In the genomic region with DNA sequence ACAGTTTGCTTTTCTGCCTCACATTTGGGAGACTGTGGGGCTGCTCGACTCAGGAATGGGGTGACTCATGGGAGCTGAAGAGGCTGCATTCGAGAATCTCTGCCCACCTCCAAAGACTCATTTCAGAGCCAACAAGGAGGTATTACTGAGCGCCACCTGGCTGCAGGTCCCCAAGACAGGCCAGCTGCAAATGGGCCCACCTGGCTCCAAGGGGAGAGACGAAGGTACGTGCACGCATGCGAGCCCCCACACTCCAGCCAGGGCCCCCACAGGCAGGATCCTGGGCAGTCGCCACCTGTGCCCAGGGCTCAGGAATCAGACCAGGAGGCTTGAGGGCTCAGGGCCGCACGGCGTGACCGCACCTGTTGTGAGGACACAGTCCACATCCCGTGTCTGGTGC, we compare ENCODE assay signal across 26 cellular contexts. TPM values are rescaled to one million over a fixed set of nuclear protein-coding genes. Genes with fewer than 3 reads are reported as not detected.
DNase-seq lines count a peak whose midpoint lies in the region; ATAC-seq, FAIRE-seq and TF ChIP-seq lines count a peak whose summit lies in the region.
"Had no signal": no experiment of that assay in that cellular context is flagged by ENCODE, and none has a peak within 500 bp of the region (broad histone marks: within the 10 kb centered on the region; RNA-seq: fewer than 3 reads in every experiment).

No MANE protein-coding gene starts in this region.

- CTCF ChIA-PET in HepG2 (lab: Yijun Ruan, JAX; ENCODE audit: low intra/inter-chr PET ratio, low total read pairs), result interaction anchor here (2.7 kb wide), 1 partner anchor 21 kb away, joined by 19 read pairs; no protein-coding TSS in a partner anchor

- H3K4me3 Mint-ChIP-seq in endodermal cell, result no peak overlapping the region
- H3K4me3 Mint-ChIP-seq: activated B cell treated with CpG ODN at 0.5 μM for 24 hours; activated naive CD8-positive, alpha-beta T cell; activated T-cell treated with anti-CD3 and anti-CD28 coated beads, Interleukin-2, amount 50 U/mL, for 72 hours; memory B cell had no signal

- peaks cover 23% of the 10 kb centered on the region for H3K36me3 Mint-ChIP-seq in endodermal cell (ENCODE audit: low read depth)
- H3K36me3 Mint-ChIP-seq: activated naive CD8-positive, alpha-beta T cell had no signal

- H3K36me3 ChIP-seq in HepG2 (replicated peaks in 1 of 2; ENCODE audit: control insufficient read depth in 1 of 2, insufficient read depth in 2 of 2, low read length in 2 of 2) (peaks cover 3 to 25% of the 10 kb centered on the region in 2 experiments; a peak in 2 of 5 replicates), right lobe of liver (peaks cover 0 to 34% (median 3%) of the 10 kb centered on the region in 4 donors), endodermal cell (ENCODE audit: control insufficient read depth, insufficient read depth, low read length) (peaks cover 32% of the 10 kb centered on the region)

- in situ Hi-C loops in HepG2 (cut with HindIII; ENCODE audit: extremely low pct_ligation_motif_present, low pct_unique_long_range_greater_than_20kb), result no loop called here

- 89% methylated on average over 6 of the region's 13 CpGs for WGBS in HepG2 (ENCODE audit: low lambda C conversion rate)
- no CpG with 5 or more reads among the region's 13 CpGs for WGBS in right lobe of liver (ENCODE audit: insufficient coverage, low coverage, low lambda C conversion rate, missing lambda C conversion rate)
- WGBS in endodermal cell (ENCODE audit: insufficient coverage in 1 of 2, insufficient read length in 1 of 2), 2 experiments, result 90 to 95% methylated on average over 9 to 13 of the region's 13 CpGs

- H2AFZ ChIP-seq in HepG2 (ENCODE audit: low read length), result no peak overlapping the region
- H2AFZ ChIP-seq: parathyroid adenoma had no signal

- no peaks in the 10 kb centered on the region for H3K27me3 Mint-ChIP-seq in endodermal cell (ENCODE audit: insufficient read depth)
- H3K27me3 Mint-ChIP-seq: activated B cell treated with CpG ODN at 0.5 μM for 24 hours; activated naive CD8-positive, alpha-beta T cell; memory B cell; naive thymus-derived CD8-positive, alpha-beta T cell had no signal

- no peaks in the 10 kb centered on the region for H3K4me1 ChIP-seq in HepG2 (ENCODE audit: insufficient read depth, low read length)
- H3K4me1 ChIP-seq in right lobe of liver, result peaks cover 0 to 7% (median 0%) of the 10 kb centered on the region in 4 donors
- no peaks in the 10 kb centered on the region for H3K4me1 ChIP-seq in endodermal cell (ENCODE audit: control insufficient read depth, insufficient read depth, low read length)
- H3K4me1 ChIP-seq: parathyroid adenoma had no signal

- no peaks in the 10 kb centered on the region for H3K9me3 Mint-ChIP-seq in endodermal cell
- H3K9me3 Mint-ChIP-seq: activated B cell treated with CpG ODN at 0.5 μM for 24 hours; activated T-cell treated with anti-CD3 and anti-CD28 coated beads, Interleukin-2, amount 50 U/mL, for 72 hours; memory B cell; naive thymus-derived CD8-positive, alpha-beta T cell had no signal

- H3K27ac ChIP-seq in HepG2 (ENCODE audit: extremely low read length, insufficient read depth, low read length) (no peak overlapping the region), right lobe of liver (no peak overlapping the region), endodermal cell (ENCODE audit: low read depth, low read length) (no peak overlapping the region)
- H3K27ac ChIP-seq: parathyroid adenoma, SJSA1, skin epidermis, stomach had no signal

- H3K4me3 ChIP-seq in HepG2 (replicated peaks in 1 of 3; ENCODE audit: insufficient read depth in 1 of 3, low read depth in 2 of 3, low read length in 3 of 3), result no peak overlapping the region
- no peak overlapping the region for H3K4me3 ChIP-seq in right lobe of liver
- no peak overlapping the region for H3K4me3 ChIP-seq in endodermal cell (ENCODE audit: low read length)
- H3K4me3 ChIP-seq: SJSA1, skin epidermis, stomach had no signal

- H3K9me3 ChIP-seq in HepG2 (ENCODE audit: low read length) (no peaks in the 10 kb centered on the region), right lobe of liver (no peaks in the 10 kb centered on the region), endodermal cell (ENCODE audit: control insufficient read depth, low read length) (no peaks in the 10 kb centered on the region)
- H3K9me3 ChIP-seq: SJSA1, stomach had no signal

- no peak overlapping the region for H3K27ac Mint-ChIP-seq in endodermal cell
- H3K27ac Mint-ChIP-seq: activated B cell treated with CpG ODN at 0.5 μM for 24 hours; activated naive CD8-positive, alpha-beta T cell; activated T-cell treated with anti-CD3 and anti-CD28 coated beads, Interleukin-2, amount 50 U/mL, for 72 hours; memory B cell had no signal

- no peak overlapping the region for H3K9ac ChIP-seq in HepG2 (ENCODE audit: insufficient read depth, low read depth, low read length)
- H3K9ac ChIP-seq in endodermal cell (ENCODE audit: extremely low read depth, low read length, poor library complexity, severe bottlenecking), result no peak overlapping the region
- H3K9ac ChIP-seq: parathyroid adenoma had no signal

- H4K20me1 ChIP-seq in HepG2 (ENCODE audit: insufficient read depth, low read length), result 0 out of 2 replicates have a peak, but pooled peaks cover 2% of the 10 kb centered on the region

- H3K4me2 ChIP-seq in HepG2 (ENCODE audit: low read depth, low read length), result no peak overlapping the region

- ATAC-seq in HepG2, result no peak
- no peak for ATAC-seq in right lobe of liver
- ATAC-seq in HG03565 (IDR thresholded peaks at IDR 0.05; ENCODE audit: unreplicated experiment), result no peak
- no peak for ATAC-seq in left ventricle myocardium superior
- ATAC-seq in HG02642 (IDR thresholded peaks at IDR 0.05; ENCODE audit: poor library complexity, unreplicated experiment), result no peak
- ATAC-seq in GM21526 (IDR thresholded peaks at IDR 0.05; ENCODE audit: low FRiP score, unreplicated experiment), result no peak
- ATAC-seq: activated T-cell treated with anti-CD3 and anti-CD28 coated beads, Interleukin-2, amount 50 U/mL, for 72 hours had no signal

- TF ChIP-seq CTCF in HepG2 (CRISPR knock-in tag; IDR thresholded peaks at IDR 0.05), result peak; percentile 42
- no peak for TF ChIP-seq CTCF in right lobe of liver (IDR thresholded peaks at IDR 0.05)
- peak; percentile 57 for TF ChIP-seq CTCF in endodermal cell (conservative IDR thresholded peaks at IDR 0.05)

- POLR2A ChIA-PET in HepG2 (lab: Yijun Ruan, JAX), result interaction anchor here (1.2 to 2.2 kb wide), 2 partner anchors 12 to 20 kb away, joined by 3 to 7 read pairs; partner anchors contain the start of gene ANTKMT

- 0 out of 2 replicates have a peak, but pooled peaks have one; percentile 12 for TF ChIP-seq RAD21 in HepG2 (CRISPR knock-in tag; IDR thresholded peaks at IDR 0.05)

- no TSS peak for BruUV-seq in HepG2 (replicated peaks; lab: Mats Ljungman, UMichigan)

- no peak for FAIRE-seq in HepG2 (lab: Jason Lieb, UNC)
- FAIRE-seq: endometrium, kidney had no signal

- H3K27me3 ChIP-seq in HepG2 (ENCODE audit: control insufficient read depth in 1 of 2, insufficient read depth in 2 of 2, low read length in 2 of 2), result no peaks in the 10 kb centered on the region
- no peaks in the 10 kb centered on the region for H3K27me3 ChIP-seq in right lobe of liver
- no peaks in the 10 kb centered on the region for H3K27me3 ChIP-seq in endodermal cell (ENCODE audit: control insufficient read depth, insufficient read depth, low read length, poor library complexity, severe bottlenecking)

- TF ChIP-seq EP300 in HepG2 (IDR thresholded peaks at IDR 0.05; ENCODE audit: low read depth in 2 of 2, low read length in 2 of 2), result no peak
- TF ChIP-seq EP300 in HepG2 (CRISPR knock-in tag; IDR thresholded peaks at IDR 0.05; ENCODE audit: borderline replicate concordance), result no peak

- TF ChIP-seq POLR2A in HepG2 (IDR thresholded peaks at IDR 0.05; ENCODE audit: insufficient read depth in 1 of 2, low read depth in 2 of 2, low read length in 2 of 2) (no peak), right lobe of liver (IDR thresholded peaks at IDR 0.05) (no peak)

- H3K4me1 Mint-ChIP-seq in endodermal cell, result no peaks in the 10 kb centered on the region

- DNase-seq in HepG2 (ENCODE audit: low spot score) (no peak), right lobe of liver (no peak), M059J (ENCODE audit: low read depth) (peak; percentile 59), endodermal cell (peak; percentile 68), left ventricle myocardium superior (no peak)
- DNase-seq: activated B cell treated with CpG ODN at 0.5 μM for 24 hours, DMS 273 treated with DMSO at 0.1 percent for 48 hours, Kasumi-1, NCI-H1417, NCI-H2171, NCI-H69, OCI-M1, stomach, T-helper 2 cell had no signal

- no peaks in the 10 kb centered on the region for H3K79me2 ChIP-seq in HepG2 (ENCODE audit: insufficient read depth, low read length)
- H3K79me2 ChIP-seq: parathyroid adenoma had no signal

- intact Hi-C loops in HepG2 (cut with micrococcal nuclease; ENCODE audit: unreplicated experiment) (no loop called here), right lobe of liver (cut with DNase I) (no loop called here), left ventricle myocardium superior (cut with micrococcal nuclease) (no loop called here)

RNA-seq across cellular contexts. Expression of gene HAGHL, which starts 6.0 kb away (rescaled TPM):
- total RNA-seq in HepG2 (2016; rRNA removed; fragmentation: Illumina TruSeq; extraction: Trizol) (3.4 and 4.7 TPM in 2 replicates), right lobe of liver (1 to 10 TPM in 4 of 6 experiments, under 1 TPM in 2; 0.83 to 2.5 (median 1.3) TPM), endodermal cell (10 to 100 TPM in 1 of 2 donors, 1 to 10 TPM in 1; 8.9 to 11.4 TPM), left ventricle myocardium superior (13.6 TPM)
- total RNA-seq in HepG2 (2016; cell fraction: cytosol; rRNA removed; fragmentation: Illumina TruSeq; extraction: Trizol; ENCODE audit: low read depth), result 2.0 and 3.1 TPM in 2 replicates
- total RNA-seq in HepG2 (2016; cell fraction: insoluble cytoplasmic fraction; rRNA removed; fragmentation: Illumina TruSeq; extraction: Trizol), result 3.0 and 4.0 TPM in 2 replicates
- 2.4 and 3.1 TPM in 2 replicates for total RNA-seq in HepG2 (2016; cell fraction: membrane; rRNA removed; fragmentation: Illumina TruSeq; extraction: Trizol)
- 2.0 and 3.3 TPM in 2 replicates for total RNA-seq in HepG2 (2016; cell fraction: nucleus; rRNA removed; fragmentation: Illumina TruSeq; extraction: Trizol)
- 8.4 and 12.7 TPM in 2 replicates for polyA plus RNA-seq in HepG2 (2011; rRNA removed)
- 5.6 and 13.2 TPM in 2 replicates for polyA plus RNA-seq in HepG2 (2011; cell fraction: cytosol; rRNA removed)
- polyA plus RNA-seq in HepG2 (2011; cell fraction: nucleus; rRNA removed), result 160 and 166 TPM in 2 replicates
- polyA plus RNA-seq in HepG2 (2012), result 2.9 and 5.9 TPM in 2 replicates
- 1.6 and 3.1 TPM in 2 replicates for polyA plus RNA-seq in HepG2 (2016; cell fraction: cytosol; fragmentation: Illumina TruSeq; extraction: Trizol; ENCODE audit: low read depth)
- 3.2 and 3.5 TPM in 2 replicates for polyA plus RNA-seq in HepG2 (2016; cell fraction: insoluble cytoplasmic fraction; fragmentation: Illumina TruSeq; extraction: Trizol; ENCODE audit: low read depth)
- polyA plus RNA-seq in HepG2 (2016; cell fraction: membrane; fragmentation: Illumina TruSeq; extraction: Trizol; ENCODE audit: low read depth), result 1.8 and 2.5 TPM in 2 replicates
- 9.9 and 13.3 TPM in 2 replicates for polyA plus RNA-seq in HepG2 (2016; cell fraction: nucleus; fragmentation: Illumina TruSeq; extraction: Trizol; ENCODE audit: insufficient read depth, low read depth)
- polyA minus RNA-seq in HepG2 (2011; rRNA and poly(A)+ RNA removed; ENCODE audit: low replicate concordance), result 6.6 and 10.5 TPM in 2 replicates
- 3.3 and 4.7 TPM in 2 replicates for polyA minus RNA-seq in HepG2 (2011; cell fraction: cytosol; rRNA and poly(A)+ RNA removed)
- polyA minus RNA-seq in HepG2 (2011; cell fraction: nucleus; rRNA and poly(A)+ RNA removed), result 3.4 and 7.1 TPM in 2 replicates
- total RNA-seq in M059J (2014; rRNA removed; shearing (Covaris generic)), result 3.6 and 4.9 TPM in 2 replicates
- 7.5 TPM for polyA plus RNA-seq in endodermal cell (2013, experiment 1 of 2)
- 6.2 TPM for polyA plus RNA-seq in endodermal cell (2013, experiment 2 of 2)

RNA-seq across cellular contexts. Expression of gene CCDC78, which starts 6.7 kb away (rescaled TPM):
- total RNA-seq in HepG2 (2016; rRNA removed; fragmentation: Illumina TruSeq; extraction: Trizol) (0.53 TPM in 1 of 2 replicates, not detected in the other), right lobe of liver (under 1 TPM in 1 of 6 experiments, not detected in 5; 0.31 TPM), endodermal cell (1 to 10 TPM; 6.5 to 8.1 TPM), left ventricle myocardium superior (0.50 TPM)
- total RNA-seq in HepG2 (2016; cell fraction: cytosol; rRNA removed; fragmentation: Illumina TruSeq; extraction: Trizol; ENCODE audit: low read depth), result 0.09 and 0.40 TPM in 2 replicates
- 0.48 TPM in 1 of 2 replicates, not detected in the other for total RNA-seq in HepG2 (2016; cell fraction: insoluble cytoplasmic fraction; rRNA removed; fragmentation: Illumina TruSeq; extraction: Trizol)
- total RNA-seq in HepG2 (2016; cell fraction: membrane; rRNA removed; fragmentation: Illumina TruSeq; extraction: Trizol), result 0.28 TPM in 2 replicates
- total RNA-seq in HepG2 (2016; cell fraction: nucleus; rRNA removed; fragmentation: Illumina TruSeq; extraction: Trizol), result 0.34 and 1.4 TPM in 2 replicates
- polyA plus RNA-seq in HepG2 (2011; rRNA removed), result 1.5 and 1.7 TPM in 2 replicates
- polyA plus RNA-seq in HepG2 (2011; cell fraction: cytosol; rRNA removed), result 0.26 and 0.44 TPM in 2 replicates
- polyA plus RNA-seq in HepG2 (2011; cell fraction: nucleus; rRNA removed), result 17.5 and 23.8 TPM in 2 replicates
- 1.0 and 2.1 TPM in 2 replicates for polyA plus RNA-seq in HepG2 (2012)
- polyA plus RNA-seq in HepG2 (2016; cell fraction: cytosol; fragmentation: Illumina TruSeq; extraction: Trizol; ENCODE audit: low read depth), result 0.11 and 0.18 TPM in 2 replicates
- polyA plus RNA-seq in HepG2 (2016; cell fraction: insoluble cytoplasmic fraction; fragmentation: Illumina TruSeq; extraction: Trizol; ENCODE audit: low read depth), result 0.24 and 0.57 TPM in 2 replicates
- polyA plus RNA-seq in HepG2 (2016; cell fraction: membrane; fragmentation: Illumina TruSeq; extraction: Trizol; ENCODE audit: low read depth), result not detected in 2 replicates
- 2.7 and 3.2 TPM in 2 replicates for polyA plus RNA-seq in HepG2 (2016; cell fraction: nucleus; fragmentation: Illumina TruSeq; extraction: Trizol; ENCODE audit: insufficient read depth, low read depth)
- 0.38 and 3.8 TPM in 2 replicates for polyA minus RNA-seq in HepG2 (2011; rRNA and poly(A)+ RNA removed; ENCODE audit: low replicate concordance)
- polyA minus RNA-seq in HepG2 (2011; cell fraction: cytosol; rRNA and poly(A)+ RNA removed), result not detected in 2 replicates
- polyA minus RNA-seq in HepG2 (2011; cell fraction: nucleus; rRNA and poly(A)+ RNA removed), result 0.90 and 1.6 TPM in 2 replicates
- total RNA-seq in M059J (2014; rRNA removed; shearing (Covaris generic)), result 0.25 TPM in 1 of 2 replicates, not detected in the other
- 3.7 TPM for polyA plus RNA-seq in endodermal cell (2013, experiment 1 of 2)
- 3.1 TPM for polyA plus RNA-seq in endodermal cell (2013, experiment 2 of 2)

RNA-seq across cellular contexts. Expression of gene CIAO3, which starts 7.9 kb away (rescaled TPM):
- total RNA-seq in HepG2 (2016; rRNA removed; fragmentation: Illumina TruSeq; extraction: Trizol) (16.9 and 21.7 TPM in 2 replicates), right lobe of liver (10 to 100 TPM; 11.9 to 26.1 (median 17.3) TPM), endodermal cell (10 to 100 TPM; 41.4 to 43.3 TPM), left ventricle myocardium superior (34.5 TPM)
- total RNA-seq in HepG2 (2016; cell fraction: cytosol; rRNA removed; fragmentation: Illumina TruSeq; extraction: Trizol; ENCODE audit: low read depth), result 7.0 and 7.4 TPM in 2 replicates
- 15.6 and 20.7 TPM in 2 replicates for total RNA-seq in HepG2 (2016; cell fraction: insoluble cytoplasmic fraction; rRNA removed; fragmentation: Illumina TruSeq; extraction: Trizol)
- total RNA-seq in HepG2 (2016; cell fraction: membrane; rRNA removed; fragmentation: Illumina TruSeq; extraction: Trizol), result 5.7 and 7.5 TPM in 2 replicates
- total RNA-seq in HepG2 (2016; cell fraction: nucleus; rRNA removed; fragmentation: Illumina TruSeq; extraction: Trizol), result 14.7 and 17.4 TPM in 2 replicates
- 25.0 and 25.2 TPM in 2 replicates for polyA plus RNA-seq in HepG2 (2011; rRNA removed)
- polyA plus RNA-seq in HepG2 (2011; cell fraction: cytosol; rRNA removed), result 10.2 and 14.3 TPM in 2 replicates
- polyA plus RNA-seq in HepG2 (2011; cell fraction: nucleus; rRNA removed), result 96.0 and 123 TPM in 2 replicates
- 12.1 and 17.0 TPM in 2 replicates for polyA plus RNA-seq in HepG2 (2012)
- 1.3 and 1.4 TPM in 2 replicates for polyA plus RNA-seq in HepG2 (2016; cell fraction: cytosol; fragmentation: Illumina TruSeq; extraction: Trizol; ENCODE audit: low read depth)
- polyA plus RNA-seq in HepG2 (2016; cell fraction: insoluble cytoplasmic fraction; fragmentation: Illumina TruSeq; extraction: Trizol; ENCODE audit: low read depth), result 14.0 TPM in 2 replicates
- 3.2 and 3.5 TPM in 2 replicates for polyA plus RNA-seq in HepG2 (2016; cell fraction: membrane; fragmentation: Illumina TruSeq; extraction: Trizol; ENCODE audit: low read depth)
- 31.2 and 33.5 TPM in 2 replicates for polyA plus RNA-seq in HepG2 (2016; cell fraction: nucleus; fragmentation: Illumina TruSeq; extraction: Trizol; ENCODE audit: insufficient read depth, low read depth)
- polyA minus RNA-seq in HepG2 (2011; rRNA and poly(A)+ RNA removed; ENCODE audit: low replicate concordance), result 29.7 and 30.3 TPM in 2 replicates
- 6.2 and 6.9 TPM in 2 replicates for polyA minus RNA-seq in HepG2 (2011; cell fraction: cytosol; rRNA and poly(A)+ RNA removed)
- polyA minus RNA-seq in HepG2 (2011; cell fraction: nucleus; rRNA and poly(A)+ RNA removed), result 44.2 and 47.5 TPM in 2 replicates
- total RNA-seq in M059J (2014; rRNA removed; shearing (Covaris generic)), result 24.0 and 27.1 TPM in 2 replicates
- polyA plus RNA-seq in endodermal cell (2013, experiment 1 of 2), result 45.0 TPM
- 37.8 TPM for polyA plus RNA-seq in endodermal cell (2013, experiment 2 of 2)

RNA-seq across cellular contexts. Expression of gene ANTKMT, which starts 12.0 kb away (rescaled TPM):
- 17.8 and 47.8 TPM in 2 replicates for total RNA-seq in HepG2 (2016; rRNA removed; fragmentation: Illumina TruSeq; extraction: Trizol)
- 23.3 and 24.5 TPM in 2 replicates for total RNA-seq in HepG2 (2016; cell fraction: cytosol; rRNA removed; fragmentation: Illumina TruSeq; extraction: Trizol; ENCODE audit: low read depth)
- 20.4 and 46.4 TPM in 2 replicates for total RNA-seq in HepG2 (2016; cell fraction: insoluble cytoplasmic fraction; rRNA removed; fragmentation: Illumina TruSeq; extraction: Trizol)
- total RNA-seq in HepG2 (2016; cell fraction: membrane; rRNA removed; fragmentation: Illumina TruSeq; extraction: Trizol), result 26.6 and 30.6 TPM in 2 replicates
- total RNA-seq in HepG2 (2016; cell fraction: nucleus; rRNA removed; fragmentation: Illumina TruSeq; extraction: Trizol), result 18.5 and 25.5 TPM in 2 replicates
- 7.5 and 11.8 TPM in 2 replicates for polyA plus RNA-seq in HepG2 (2011; rRNA removed)
- 10.6 and 19.3 TPM in 2 replicates for polyA plus RNA-seq in HepG2 (2011; cell fraction: cytosol; rRNA removed)
- polyA plus RNA-seq in HepG2 (2011; cell fraction: nucleus; rRNA removed), result 47.2 and 48.7 TPM in 2 replicates
- polyA plus RNA-seq in HepG2 (2012), result 4.2 and 8.6 TPM in 2 replicates
- polyA plus RNA-seq in HepG2 (2016; cell fraction: cytosol; fragmentation: Illumina TruSeq; extraction: Trizol; ENCODE audit: low read depth), result 14.5 and 19.6 TPM in 2 replicates
- 10.3 and 11.6 TPM in 2 replicates for polyA plus RNA-seq in HepG2 (2016; cell fraction: insoluble cytoplasmic fraction; fragmentation: Illumina TruSeq; extraction: Trizol; ENCODE audit: low read depth)
- 16.4 and 20.3 TPM in 2 replicates for polyA plus RNA-seq in HepG2 (2016; cell fraction: membrane; fragmentation: Illumina TruSeq; extraction: Trizol; ENCODE audit: low read depth)
- polyA plus RNA-seq in HepG2 (2016; cell fraction: nucleus; fragmentation: Illumina TruSeq; extraction: Trizol; ENCODE audit: insufficient read depth, low read depth), result 33.8 and 45.5 TPM in 2 replicates
- 2.4 and 4.6 TPM in 2 replicates for polyA minus RNA-seq in HepG2 (2011; rRNA and poly(A)+ RNA removed; ENCODE audit: low replicate concordance)
- 5.2 and 9.3 TPM in 2 replicates for polyA minus RNA-seq in HepG2 (2011; cell fraction: cytosol; rRNA and poly(A)+ RNA removed)
- 9.1 and 10.3 TPM in 2 replicates for polyA minus RNA-seq in HepG2 (2011; cell fraction: nucleus; rRNA and poly(A)+ RNA removed)
- total RNA-seq in right lobe of liver, result 10 to 100 TPM; 19.7 to 56.0 (median 28.2) TPM
- 11.0 and 30.4 TPM in 2 replicates for total RNA-seq in M059J (2014; rRNA removed; shearing (Covaris generic))
- 10 to 100 TPM; 36.9 to 40.6 TPM for total RNA-seq in endodermal cell
- 19.4 TPM for polyA plus RNA-seq in endodermal cell (2013, experiment 1 of 2)
- 22.1 TPM for polyA plus RNA-seq in endodermal cell (2013, experiment 2 of 2)
- total RNA-seq in left ventricle myocardium superior, result 31.2 TPM

RNA-seq across cellular contexts. Expression of gene METRN, which starts 18.0 kb away (rescaled TPM):
- total RNA-seq in HepG2 (2016; rRNA removed; fragmentation: Illumina TruSeq; extraction: Trizol), result 27.3 and 46.1 TPM in 2 replicates
- 309 and 313 TPM in 2 replicates for total RNA-seq in HepG2 (2016; cell fraction: cytosol; rRNA removed; fragmentation: Illumina TruSeq; extraction: Trizol; ENCODE audit: low read depth)
- 32.7 and 50.4 TPM in 2 replicates for total RNA-seq in HepG2 (2016; cell fraction: insoluble cytoplasmic fraction; rRNA removed; fragmentation: Illumina TruSeq; extraction: Trizol)
- 215 and 243 TPM in 2 replicates for total RNA-seq in HepG2 (2016; cell fraction: membrane; rRNA removed; fragmentation: Illumina TruSeq; extraction: Trizol)
- 17.9 and 18.8 TPM in 2 replicates for total RNA-seq in HepG2 (2016; cell fraction: nucleus; rRNA removed; fragmentation: Illumina TruSeq; extraction: Trizol)
- 25.5 and 34.0 TPM in 2 replicates for polyA plus RNA-seq in HepG2 (2011; rRNA removed)
- polyA plus RNA-seq in HepG2 (2011; cell fraction: cytosol; rRNA removed), result 9.2 and 47.6 TPM in 2 replicates
- 25.3 and 25.6 TPM in 2 replicates for polyA plus RNA-seq in HepG2 (2011; cell fraction: nucleus; rRNA removed)
- polyA plus RNA-seq in HepG2 (2012), result 6.0 and 9.7 TPM in 2 replicates
- polyA plus RNA-seq in HepG2 (2016; cell fraction: cytosol; fragmentation: Illumina TruSeq; extraction: Trizol; ENCODE audit: low read depth), result 285 and 311 TPM in 2 replicates
- 25.1 and 30.0 TPM in 2 replicates for polyA plus RNA-seq in HepG2 (2016; cell fraction: insoluble cytoplasmic fraction; fragmentation: Illumina TruSeq; extraction: Trizol; ENCODE audit: low read depth)
- 167 and 188 TPM in 2 replicates for polyA plus RNA-seq in HepG2 (2016; cell fraction: membrane; fragmentation: Illumina TruSeq; extraction: Trizol; ENCODE audit: low read depth)
- polyA plus RNA-seq in HepG2 (2016; cell fraction: nucleus; fragmentation: Illumina TruSeq; extraction: Trizol; ENCODE audit: insufficient read depth, low read depth), result 32.0 and 38.6 TPM in 2 replicates
- polyA minus RNA-seq in HepG2 (2011; rRNA and poly(A)+ RNA removed; ENCODE audit: low replicate concordance), result 4.1 and 35.6 TPM in 2 replicates
- 14.3 and 15.0 TPM in 2 replicates for polyA minus RNA-seq in HepG2 (2011; cell fraction: cytosol; rRNA and poly(A)+ RNA removed)
- polyA minus RNA-seq in HepG2 (2011; cell fraction: nucleus; rRNA and poly(A)+ RNA removed), result 4.4 and 4.6 TPM in 2 replicates
- 10 to 100 TPM; 14.0 to 43.7 (median 26.2) TPM for total RNA-seq in right lobe of liver
- total RNA-seq in M059J (2014; rRNA removed; shearing (Covaris generic)), result 96.4 and 142 TPM in 2 replicates
- 10 to 100 TPM; 33.4 to 38.5 TPM for total RNA-seq in endodermal cell
- polyA plus RNA-seq in endodermal cell (2013, experiment 1 of 2), result 90.9 TPM
- 95.7 TPM for polyA plus RNA-seq in endodermal cell (2013, experiment 2 of 2)
- 57.9 TPM for total RNA-seq in left ventricle myocardium superior

Comparison
In these comparisons a context has a peak if more than half of its experiments do, and no peak if none do; other contexts are left out.
1. CTCF ChIP-seq: peak in HepG2 (single experiment) and endodermal cell (single experiment); none in right lobe of liver (0 of 4).
2. DNase-seq: peak in M059J (single experiment) and endodermal cell (single experiment); none in HepG2 (single experiment), right lobe of liver (0 of 3) and left ventricle myocardium superior (single experiment).